In genomic region chr19:52110780-52111179, GRCh38 we compare ENCODE assay signal across 15 cellular contexts. TPM values are rescaled to one million over a fixed set of nuclear protein-coding genes. Genes with fewer than 3 reads are reported as not detected.
DNase-seq lines count a peak whose midpoint lies in the region; TF ChIP-seq lines count a peak whose summit lies in the region.
"Had no signal": no experiment of that assay in that cellular context is flagged by ENCODE, and none has a peak within 500 bp of the region (broad histone marks: within the 10 kb centered on the region; RNA-seq: fewer than 3 reads in every experiment).

No MANE protein-coding gene starts in this region.

- H3K4me2 ChIP-seq in PC-9, result no peak overlapping the region
- H3K4me2 ChIP-seq: GM23338 had no signal

- TF ChIP-seq CTCF in PC-9 (conservative IDR thresholded peaks at IDR 0.05) (no peak), liver (IDR thresholded peaks at IDR 0.05; ENCODE audit: low read depth, low read length, missing input control) (no peak)

- POLR2A ChIA-PET in PC-9 (lab: Charles Lee; ENCODE audit: unreplicated experiment), result no interaction called here

- peaks cover 11% of the 10 kb centered on the region for H3K36me3 ChIP-seq in PC-9 (ENCODE audit: low read depth)
- peaks cover 0 to 15% (median 5%) of the 10 kb centered on the region in 4 donors for H3K36me3 ChIP-seq in liver (ENCODE audit: control insufficient read depth in 4 of 4, insufficient read depth in 3 of 4, low read depth in 1 of 4, low read length in 3 of 4)
- H3K36me3 ChIP-seq in subcutaneous abdominal adipose tissue (ENCODE audit: control insufficient read depth in 5 of 5, insufficient read depth in 5 of 5, low read length in 5 of 5), result peaks cover 6 to 16% (median 7%) of the 10 kb centered on the region in 5 donors

- H3K27ac ChIP-seq in PC-9 (no peak overlapping the region), liver (ENCODE audit: low read depth in 1 of 2, low read length in 2 of 2) (no peak overlapping the region), subcutaneous abdominal adipose tissue (ENCODE audit: low read depth, low read length) (no peak overlapping the region)
- H3K27ac ChIP-seq: HL-60 had no signal

- CTCF ChIA-PET in PC-9 (lab: Charles Lee), result no interaction called here

- H3K4me3 ChIP-seq in PC-9, result no peak overlapping the region
- H3K4me3 ChIP-seq in liver (ENCODE audit: low read depth in 1 of 3, low read length in 3 of 3), result peak overlapping the region in 2 of 3 donors; percentile 14 to 54
- peak overlapping the region in 4 of 5 donors; percentile 29 to 48 (median 33) for H3K4me3 ChIP-seq in subcutaneous abdominal adipose tissue (ENCODE audit: low read depth in 1 of 5, low read length in 5 of 5)
- H3K4me3 ChIP-seq: GM23338 had no signal

- intact Hi-C loops in PC-9 (cut with micrococcal nuclease; ENCODE audit: unreplicated experiment), result no loop called here

- H3F3A ChIP-seq in PC-9 (ENCODE audit: insufficient read depth, low read depth), result peaks cover 13% of the 10 kb centered on the region; the same call in 1 of the 2 replicates

- no peaks in the 10 kb centered on the region for H3K27me3 ChIP-seq in PC-9 (ENCODE audit: insufficient read depth, low read depth)
- H3K27me3 ChIP-seq in liver (ENCODE audit: control insufficient read depth in 4 of 4, insufficient read depth in 4 of 4, low read length in 3 of 4), result no peaks in the 10 kb centered on the region
- H3K27me3 ChIP-seq in subcutaneous abdominal adipose tissue (ENCODE audit: control insufficient read depth in 5 of 5, insufficient read depth in 4 of 5, low read length in 5 of 5), result no peaks in the 10 kb centered on the region
- H3K27me3 ChIP-seq: BE2C had no signal

- H3K4me1 ChIP-seq in PC-9 (replicated peaks; ENCODE audit: insufficient read depth) (no peaks in the 10 kb centered on the region), liver (ENCODE audit: control insufficient read depth in 4 of 4, insufficient read depth in 4 of 4, low read length in 3 of 4) (no peaks in the 10 kb centered on the region), subcutaneous abdominal adipose tissue (ENCODE audit: control insufficient read depth in 5 of 5, insufficient read depth in 5 of 5, low read length in 5 of 5) (no peaks in the 10 kb centered on the region)
- H3K4me1 ChIP-seq: BE2C, Caco-2 had no signal

- TSS peak; percentile 17 for BruUV-seq in PC-9 (replicated peaks; lab: Mats Ljungman, UMichigan)

- H3K9ac ChIP-seq in liver (ENCODE audit: low read depth in 1 of 2, low read length in 2 of 2) (no peak overlapping the region), subcutaneous abdominal adipose tissue (ENCODE audit: low read length in 5 of 5) (no peak overlapping the region)

- TF ChIP-seq RAD21 in liver (IDR thresholded peaks at IDR 0.05), result no peak

- no peaks in the 10 kb centered on the region for H4K20me1 ChIP-seq in PC-9 (ENCODE audit: insufficient read depth)

- H3K9me3 ChIP-seq in PC-9 (ENCODE audit: insufficient read depth, low read depth), result peaks cover 60% of the 10 kb centered on the region
- peaks cover 50 to 90% (median 76%) of the 10 kb centered on the region in 4 donors for H3K9me3 ChIP-seq in liver (ENCODE audit: control insufficient read depth in 4 of 4, low read length in 3 of 4)
- peaks cover 54 to 87% (median 87%) of the 10 kb centered on the region in 5 donors for H3K9me3 ChIP-seq in subcutaneous abdominal adipose tissue (ENCODE audit: control insufficient read depth in 5 of 5, low read length in 5 of 5)

- no peak overlapping the region for H2AFZ ChIP-seq in PC-9
- H2AFZ ChIP-seq: GM23338 had no signal

- H3K9me2 ChIP-seq in PC-9 (ENCODE audit: insufficient read depth), result no peaks in the 10 kb centered on the region

- peak; percentile 7 for DNase-seq in LHCN-M2 (ENCODE audit: low read depth)
- DNase-seq in PC-9, result no peak
- no peak for DNase-seq in RPMI8226
- DNase-seq in NCI-H510A (lab: John Stamatoyannopoulos, UW), result no peak
- DNase-seq: ACHN; BE2C; C1 segment of cervical spinal cord; Caco-2; CD4-positive, CD25-positive, alpha-beta regulatory T cell; HCEC 1CT; IMR-90 had no signal

- H3K79me2 ChIP-seq in PC-9 (ENCODE audit: low read depth), result no peaks in the 10 kb centered on the region

- WGBS in liver, result 92% methylated on average over 6 of the region's 6 CpGs

TF ChIP-seq in liver, 16 proteins besides CTCF, POLR2A, EP300 and RAD21:
- no peak for TF ChIP-seq GABPA (IDR thresholded peaks at IDR 0.05 in 1 of 2, conservative IDR thresholded peaks at IDR 0.05 in 1 of 2)
- TF ChIP-seq FOXA2 (IDR thresholded peaks at IDR 0.05), result no peak
- no peak for TF ChIP-seq YY1 (IDR thresholded peaks at IDR 0.05)
- TF ChIP-seq HNF4G (IDR thresholded peaks at IDR 0.05), result no peak
- TF ChIP-seq EGR1 (IDR thresholded peaks at IDR 0.05; ENCODE audit: low read depth in 2 of 2), result no peak
- TF ChIP-seq, protein P1, sequence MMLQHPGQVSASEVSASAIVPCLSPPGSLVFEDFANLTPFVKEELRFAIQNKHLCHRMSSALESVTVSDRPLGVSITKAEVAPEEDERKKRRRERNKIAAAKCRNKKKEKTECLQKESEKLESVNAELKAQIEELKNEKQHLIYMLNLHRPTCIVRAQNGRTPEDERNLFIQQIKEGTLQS (IDR thresholded peaks at IDR 0.05), result no peak
- no peak for TF ChIP-seq RXRA (IDR thresholded peaks at IDR 0.05)
- TF ChIP-seq SP1 (IDR thresholded peaks at IDR 0.05), result no peak
- TF ChIP-seq JUND (IDR thresholded peaks at IDR 0.05), result no peak
- no peak for TF ChIP-seq FOXA1 (IDR thresholded peaks at IDR 0.05)
- no peak for TF ChIP-seq HNF4A (conservative IDR thresholded peaks at IDR 0.05)
- no peak for TF ChIP-seq TAF1 (conservative IDR thresholded peaks at IDR 0.05)
- TF ChIP-seq, protein P2, sequence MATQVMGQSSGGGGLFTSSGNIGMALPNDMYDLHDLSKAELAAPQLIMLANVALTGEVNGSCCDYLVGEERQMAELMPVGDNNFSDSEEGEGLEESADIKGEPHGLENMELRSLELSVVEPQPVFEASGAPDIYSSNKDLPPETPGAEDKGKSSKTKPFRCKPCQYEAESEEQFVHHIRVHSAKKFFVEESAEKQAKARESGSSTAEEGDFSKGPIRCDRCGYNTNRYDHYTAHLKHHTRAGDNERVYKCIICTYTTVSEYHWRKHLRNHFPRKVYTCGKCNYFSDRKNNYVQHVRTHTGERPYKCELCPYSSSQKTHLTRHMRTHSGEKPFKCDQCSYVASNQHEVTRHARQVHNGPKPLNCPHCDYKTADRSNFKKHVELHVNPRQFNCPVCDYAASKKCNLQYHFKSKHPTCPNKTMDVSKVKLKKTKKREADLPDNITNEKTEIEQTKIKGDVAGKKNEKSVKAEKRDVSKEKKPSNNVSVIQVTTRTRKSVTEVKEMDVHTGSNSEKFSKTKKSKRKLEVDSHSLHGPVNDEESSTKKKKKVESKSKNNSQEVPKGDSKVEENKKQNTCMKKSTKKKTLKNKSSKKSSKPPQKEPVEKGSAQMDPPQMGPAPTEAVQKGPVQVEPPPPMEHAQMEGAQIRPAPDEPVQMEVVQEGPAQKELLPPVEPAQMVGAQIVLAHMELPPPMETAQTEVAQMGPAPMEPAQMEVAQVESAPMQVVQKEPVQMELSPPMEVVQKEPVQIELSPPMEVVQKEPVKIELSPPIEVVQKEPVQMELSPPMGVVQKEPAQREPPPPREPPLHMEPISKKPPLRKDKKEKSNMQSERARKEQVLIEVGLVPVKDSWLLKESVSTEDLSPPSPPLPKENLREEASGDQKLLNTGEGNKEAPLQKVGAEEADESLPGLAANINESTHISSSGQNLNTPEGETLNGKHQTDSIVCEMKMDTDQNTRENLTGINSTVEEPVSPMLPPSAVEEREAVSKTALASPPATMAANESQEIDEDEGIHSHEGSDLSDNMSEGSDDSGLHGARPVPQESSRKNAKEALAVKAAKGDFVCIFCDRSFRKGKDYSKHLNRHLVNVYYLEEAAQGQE (IDR thresholded peaks at IDR 0.05), result no peak
- no peak for TF ChIP-seq NR2F2 (IDR thresholded peaks at IDR 0.05)
- TF ChIP-seq, protein P3, sequence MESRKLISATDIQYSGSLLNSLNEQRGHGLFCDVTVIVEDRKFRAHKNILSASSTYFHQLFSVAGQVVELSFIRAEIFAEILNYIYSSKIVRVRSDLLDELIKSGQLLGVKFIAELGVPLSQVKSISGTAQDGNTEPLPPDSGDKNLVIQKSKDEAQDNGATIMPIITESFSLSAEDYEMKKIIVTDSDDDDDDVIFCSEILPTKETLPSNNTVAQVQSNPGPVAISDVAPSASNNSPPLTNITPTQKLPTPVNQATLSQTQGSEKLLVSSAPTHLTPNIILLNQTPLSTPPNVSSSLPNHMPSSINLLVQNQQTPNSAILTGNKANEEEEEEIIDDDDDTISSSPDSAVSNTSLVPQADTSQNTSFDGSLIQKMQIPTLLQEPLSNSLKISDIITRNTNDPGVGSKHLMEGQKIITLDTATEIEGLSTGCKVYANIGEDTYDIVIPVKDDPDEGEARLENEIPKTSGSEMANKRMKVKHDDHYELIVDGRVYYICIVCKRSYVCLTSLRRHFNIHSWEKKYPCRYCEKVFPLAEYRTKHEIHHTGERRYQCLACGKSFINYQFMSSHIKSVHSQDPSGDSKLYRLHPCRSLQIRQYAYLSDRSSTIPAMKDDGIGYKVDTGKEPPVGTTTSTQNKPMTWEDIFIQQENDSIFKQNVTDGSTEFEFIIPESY (IDR thresholded peaks at IDR 0.05), result no peak
- TF ChIP-seq MAX (IDR thresholded peaks at IDR 0.05), result no peak

RNA-seq across cellular contexts. Expression of gene ZNF841, which starts 15.2 kb away (rescaled TPM):
- 12.5 and 25.0 TPM in 2 replicates for total RNA-seq in LHCN-M2 (2014; rRNA removed)
- 5.3 TPM for polyA plus RNA-seq in LHCN-M2 (2012)
- total RNA-seq in PC-9 (2021), result 20.4 and 24.9 TPM in 2 replicates
- 10 to 100 TPM in 1 of 2 donors, 1 to 10 TPM in 1; 5.9 to 11.1 TPM for total RNA-seq in liver
- polyA plus RNA-seq in liver, result 1 to 10 TPM in 1 of 2 donors, under 1 TPM in 1; 0.86 to 2.5 TPM

RNA-seq across cellular contexts. Expression of gene ZNF616, which starts 29.0 kb away (rescaled TPM):
- 8.7 and 10.7 TPM in 2 replicates for total RNA-seq in LHCN-M2 (2014; rRNA removed)
- polyA plus RNA-seq in LHCN-M2 (2012), result 3.4 TPM
- 9.9 and 12.6 TPM in 2 replicates for total RNA-seq in PC-9 (2021)
- total RNA-seq in liver, result 1 to 10 TPM; 4.1 TPM
- 1 to 10 TPM; 1.5 to 3.0 TPM for polyA plus RNA-seq in liver
